In genomic region chr11:125105921-125106320, GRCh38 we compare ENCODE assay signal across 22 cellular contexts. TPM values are rescaled to one million over a fixed set of nuclear protein-coding genes. Genes with fewer than 3 reads are reported as not detected.
DNase-seq lines count a peak whose midpoint lies in the region; ATAC-seq lines count a peak whose summit lies in the region.
"Had no signal": no experiment of that assay in that cellular context is flagged by ENCODE, and none has a peak within 500 bp of the region (broad histone marks: within the 10 kb centered on the region; RNA-seq: fewer than 3 reads in every experiment).

No MANE protein-coding gene starts in this region.

- peaks cover 13% of the 10 kb centered on the region; the same call in 1 of the 2 replicates for H3K4me1 ChIP-seq in HUES64 (ENCODE audit: insufficient read depth, low read length)

- H3K9ac ChIP-seq in HUES64 (ENCODE audit: low read depth, low read length), result no peak overlapping the region

- peaks cover 11% of the 10 kb centered on the region for H3K36me3 Mint-ChIP-seq in T-helper 17 cell (ENCODE audit: low read depth)

- ATAC-seq in T-helper 17 cell, result no peak
- ATAC-seq in HG02571 (IDR thresholded peaks at IDR 0.05; ENCODE audit: unreplicated experiment), result no peak
- no peak for ATAC-seq in HG03469 (IDR thresholded peaks at IDR 0.05; ENCODE audit: unreplicated experiment)
- ATAC-seq in left ventricle myocardium superior, result no peak
- no peak for ATAC-seq in HG03565 (IDR thresholded peaks at IDR 0.05; ENCODE audit: unreplicated experiment)
- ATAC-seq: A549, K562, Right ventricle myocardium inferior had no signal

- H3K27me3 Mint-ChIP-seq in T-helper 17 cell, result no peaks in the 10 kb centered on the region
- H3K27me3 Mint-ChIP-seq: CD4-positive, alpha-beta memory T cell had no signal

- H3K27ac Mint-ChIP-seq in T-helper 17 cell, result peak overlapping the region; percentile 41
- H3K27ac Mint-ChIP-seq: HFFc6 had no signal

- WGBS in HUES64, result no CpG with 5 or more reads among the region's 1 CpG

- no peak overlapping the region for H3K4me3 ChIP-seq in HUES64 (ENCODE audit: low read length)
- H3K4me3 ChIP-seq: A549, K562, SK-N-MC had no signal

- H3K4me3 Mint-ChIP-seq in T-helper 17 cell, result no peak overlapping the region
- H3K4me3 Mint-ChIP-seq: CD4-positive, alpha-beta memory T cell; HFFc6 had no signal

- DNase-seq in GF-D8 (lab: John Stamatoyannopoulos, UW), result peak; percentile 32
- DNase-seq in T-helper 17 cell, result no peak
- DNase-seq in fibroblast of gingiva (ENCODE audit: low read depth), result peak; percentile 78
- no peak for DNase-seq in left ventricle myocardium superior
- DNase-seq: CD4-positive, alpha-beta memory T cell; H7; HFFc6; NCI-H1092; NCI-H146; NCI-H2081; NK-92 treated with Interleukin-12 subunit alpha and Interleukin-12 subunit beta, amount 100 ng/mL, for 24 hours had no signal

- H3K27me3 ChIP-seq in HUES64 (ENCODE audit: insufficient read depth, low read length), result no peaks in the 10 kb centered on the region

- H3K27ac ChIP-seq in HUES64 (ENCODE audit: low read depth, low read length), result peak overlapping the region; percentile 4; the same call in 1 of the 2 replicates
- H3K27ac ChIP-seq: A549, HL-60, SK-N-MC had no signal

- peaks cover 12% of the 10 kb centered on the region for H3K4me1 Mint-ChIP-seq in T-helper 17 cell

- H3K9me3 ChIP-seq in HUES64 (ENCODE audit: insufficient read depth, low read depth, low read length), result peaks cover 18% of the 10 kb centered on the region
- no peaks in the 10 kb centered on the region for H3K9me3 ChIP-seq in T-helper 17 cell (ENCODE audit: control insufficient read depth, low read length, poor library complexity, severe bottlenecking)

- H3K36me3 ChIP-seq in HUES64 (ENCODE audit: insufficient read depth, low read length), result peaks cover 23% of the 10 kb centered on the region; the same call in 1 of the 2 replicates

- intact Hi-C loops in left ventricle myocardium superior (cut with micrococcal nuclease), result no loop called here

RNA-seq across cellular contexts. Expression of gene TMEM218, which starts 5.5 kb away (rescaled TPM):
- polyA plus RNA-seq in HUES64 (2013, experiment 1 of 2), result 22.5 TPM
- 26.9 TPM for polyA plus RNA-seq in HUES64 (2013, experiment 2 of 2)
- 1 to 10 TPM; 7.0 to 9.9 TPM for total RNA-seq in T-helper 17 cell
- 7.9 TPM for total RNA-seq in left ventricle myocardium superior

RNA-seq across cellular contexts. Expression of gene SLC37A2, which starts 42.8 kb away (rescaled TPM):
- 0.65 TPM for polyA plus RNA-seq in HUES64 (2013, experiment 1 of 2)
- polyA plus RNA-seq in HUES64 (2013, experiment 2 of 2), result 1.8 TPM
- total RNA-seq in T-helper 17 cell (under 1 TPM; 0.52 to 0.90 TPM), left ventricle myocardium superior (3.5 TPM)
- polyA plus RNA-seq: CD4-positive, alpha-beta memory T cell had no signal

RNA-seq across cellular contexts. Expression of gene PKNOX2, which starts 58.6 kb away (rescaled TPM):
- 5.6 TPM for polyA plus RNA-seq in HUES64 (2013, experiment 1 of 2)
- 7.5 TPM for polyA plus RNA-seq in HUES64 (2013, experiment 2 of 2)
- total RNA-seq in T-helper 17 cell, result not detected
- 7.6 TPM for total RNA-seq in left ventricle myocardium superior
- total RNA-seq: CD4-positive, alpha-beta memory T cell; K562; NCI-H460; OCI-LY7 had no signal
- polyA plus RNA-seq: A549; CD4-positive, alpha-beta memory T cell; K562 had no signal

Comparison
In these comparisons a context has a peak if more than half of its experiments do, and no peak if none do; other contexts are left out.
1. DNase-seq: peak in GF-D8 (single experiment) and fibroblast of gingiva (single experiment); none in T-helper 17 cell (0 of 3) and left ventricle myocardium superior (single experiment).